In genomic region chr6:36976931-36977330, GRCh38 we compare ENCODE assay signal across 29 cellular contexts. TPM values are rescaled to one million over a fixed set of nuclear protein-coding genes. Genes with fewer than 3 reads are reported as not detected.
DNase-seq lines count a peak whose midpoint lies in the region; ATAC-seq, FAIRE-seq and TF ChIP-seq lines count a peak whose summit lies in the region.
"Had no signal": no experiment of that assay in that cellular context is flagged by ENCODE, and none has a peak within 500 bp of the region (broad histone marks: within the 10 kb centered on the region; RNA-seq: fewer than 3 reads in every experiment).

No MANE protein-coding gene starts in this region.

- POLR2A ChIA-PET in K562 (lab: Yijun Ruan, JAX), result interaction anchor here (0.6 to 1.1 kb wide), 5 partner anchors 9 to 1269 kb away, joined by 3 read pairs; partner anchors contain the start of gene MTCH1

- H3K4me2 ChIP-seq in K562 (ENCODE audit: insufficient read depth, low read length) (no peak overlapping the region), osteoblast (ENCODE audit: insufficient read depth, low read length) (no peak overlapping the region)
- H3K4me2 ChIP-seq: A549, GM23338, KMS-11, PC-9 had no signal

- WGBS in heart right ventricle, 2 donors, result 71 to 73% methylated on average over 6 of the region's 6 CpGs
- WGBS in K562 (ENCODE audit: insufficient coverage, low coverage, missing lambda C conversion rate), result 93% methylated on average over 6 of the region's 6 CpGs

- H3K27ac ChIP-seq in heart right ventricle, result peak overlapping the region in 7 of 10 donors; percentile 59 to 79 (median 63)
- H3K27ac ChIP-seq in K562 (ENCODE audit: extremely low read depth, low read depth, low read length), result no peak overlapping the region
- no peak overlapping the region for H3K27ac ChIP-seq in osteoblast (ENCODE audit: low read depth, low read length)
- H3K27ac ChIP-seq: A549; BLaER1 treated with 17β-estradiol and CSF1 and Interleukin-3, amounts not matched to agents 10 nM and 100 nM; KMS-11; PC-9 had no signal

- H3K4me1 ChIP-seq in heart right ventricle, result peaks cover 35 to 100% (median 89%) of the 10 kb centered on the region in 9 donors
- H3K4me1 ChIP-seq in K562 (replicated peaks in 1 of 2; ENCODE audit: control insufficient read depth in 2 of 2, insufficient read depth in 2 of 2, low read length in 2 of 2), result peaks cover 2 to 9% of the 10 kb centered on the region in 2 experiments; a peak in 4 of 5 replicates
- no peaks in the 10 kb centered on the region for H3K4me1 ChIP-seq in osteoblast (ENCODE audit: insufficient read depth, low read length)
- H3K4me1 ChIP-seq: A549, HAP-1 had no signal

- H3K4me3 Mint-ChIP-seq in stimulated activated naive B cell treated with anti-CD40 and anti-IgM and Interleukin-4, amounts not matched to agents 10 μg/mL and 1 μg/mL and 100 μg/mL, for 72 hours, result no peak overlapping the region
- H3K4me3 Mint-ChIP-seq: CD4-positive, alpha-beta memory T cell; GM23338; HFFc6 had no signal

- H3K79me2 ChIP-seq in K562 (ENCODE audit: control insufficient read depth, insufficient read depth, low read length) (peaks cover 30% of the 10 kb centered on the region), osteoblast (ENCODE audit: insufficient read depth, low read length) (peaks cover 65% of the 10 kb centered on the region)

- H3K9me3 ChIP-seq in heart right ventricle, result no peaks in the 10 kb centered on the region
- H3K9me3 ChIP-seq in K562 (replicated peaks; ENCODE audit: control insufficient read depth, insufficient read depth, low read depth, low read length), result no peaks in the 10 kb centered on the region
- no peaks in the 10 kb centered on the region for H3K9me3 ChIP-seq in osteoblast (ENCODE audit: low read depth, low read length)
- H3K9me3 ChIP-seq: A549; BLaER1 treated with 17β-estradiol and CSF1 and Interleukin-3, amounts not matched to agents 10 nM and 100 nM; HAP-1 had no signal

- no peak for TF ChIP-seq RAD21 in K562 (CRISPR knock-in tag; conservative IDR thresholded peaks at IDR 0.05 in 1 of 2, IDR thresholded peaks at IDR 0.05 in 1 of 2)

- H3K4me3 ChIP-seq in heart right ventricle (no peak overlapping the region), K562 (no peak overlapping the region), osteoblast (ENCODE audit: insufficient read depth, low read length) (no peak overlapping the region)
- H3K4me3 ChIP-seq: A549; BLaER1 treated with 17β-estradiol and CSF1 and Interleukin-3, amounts not matched to agents 10 nM and 100 nM; GM23338; HAP-1; PC-9 had no signal

- H3K27me3 ChIP-seq in heart right ventricle (no peaks in the 10 kb centered on the region), K562 (ENCODE audit: control insufficient read depth in 2 of 2, insufficient read depth in 2 of 2, low read length in 2 of 2) (no peaks in the 10 kb centered on the region), osteoblast (ENCODE audit: insufficient read depth, low read length) (no peaks in the 10 kb centered on the region)
- H3K27me3 ChIP-seq: BLaER1 treated with 17β-estradiol and CSF1 and Interleukin-3, amounts not matched to agents 10 nM and 100 nM had no signal

- H3K36me3 Mint-ChIP-seq in stimulated activated naive B cell treated with anti-CD40 and anti-IgM and Interleukin-4, amounts not matched to agents 10 μg/mL and 1 μg/mL and 100 μg/mL, for 72 hours, result peaks cover 45 to 67% of the 10 kb centered on the region in 2 donors

- TF ChIP-seq CTCF in heart right ventricle (IDR thresholded peaks at IDR 0.05) (no peak), K562 (IDR thresholded peaks at IDR 0.05 in 2 of 3, conservative IDR thresholded peaks at IDR 0.05 in 1 of 3; ENCODE audit: insufficient read depth in 2 of 3, low read depth in 1 of 3, low read length in 3 of 3) (no peak), osteoblast (IDR thresholded peaks at IDR 0.05; ENCODE audit: extremely low read depth, low read depth, low read length) (no peak)

- TF ChIP-seq EP300 in K562 (IDR thresholded peaks at IDR 0.05; ENCODE audit: low read length), result no peak

- no TSS peak for BruUV-seq in K562 (replicated peaks; lab: Mats Ljungman, UMichigan)

- in situ Hi-C loops in K562 (cut with MboI), result no loop called here

- peaks cover 8% of the 10 kb centered on the region for H3K9me1 ChIP-seq in K562 (ENCODE audit: control insufficient read depth, insufficient read depth, low read length)

- H3K27ac Mint-ChIP-seq in stimulated activated naive B cell treated with anti-CD40 and anti-IgM and Interleukin-4, amounts not matched to agents 10 μg/mL and 1 μg/mL and 100 μg/mL, for 72 hours, result no peak overlapping the region
- H3K27ac Mint-ChIP-seq: GM23338, HFFc6 had no signal

- H3K27me3 Mint-ChIP-seq in stimulated activated naive B cell treated with anti-CD40 and anti-IgM and Interleukin-4, amounts not matched to agents 10 μg/mL and 1 μg/mL and 100 μg/mL, for 72 hours, result no peaks in the 10 kb centered on the region
- H3K27me3 Mint-ChIP-seq: CD4-positive, alpha-beta memory T cell had no signal

- H4K20me1 ChIP-seq in K562 (replicated peaks; ENCODE audit: control insufficient read depth, insufficient read depth, low read length), result peaks cover 36% of the 10 kb centered on the region
- peaks cover 45% of the 10 kb centered on the region for H4K20me1 ChIP-seq in osteoblast (ENCODE audit: insufficient read depth, low read length)

- ATAC-seq in heart right ventricle, result no peak
- no peak for ATAC-seq in K562
- no peak for ATAC-seq in HG02610 (IDR thresholded peaks at IDR 0.05; ENCODE audit: unreplicated experiment)
- ATAC-seq in stimulated activated naive B cell treated with anti-CD40 and anti-IgM and Interleukin-4, amounts not matched to agents 10 μg/mL and 1 μg/mL and 100 μg/mL, for 72 hours (replicated peaks), result no peak

- no peak overlapping the region for H2AFZ ChIP-seq in K562 (ENCODE audit: low read depth, low read length)
- no peak overlapping the region for H2AFZ ChIP-seq in osteoblast (ENCODE audit: low read length)
- H2AFZ ChIP-seq: GM23338, PC-9 had no signal

- CTCF ChIA-PET in K562 (lab: Yijun Ruan, JAX; ENCODE audit: low intra/inter-chr PET ratio), result no interaction called here

- intact Hi-C loops in heart right ventricle (cut with DNase I), result loop anchor here in 5 of 10 donors (5.0 kb wide), 4 partner anchors 60 to 210 kb away; partner anchors contain the start of gene C6orf89 (in 4 of the 5)
- intact Hi-C loops in cardiac septum (cut with DNase I), result loop anchor here (5.0 kb wide), 2 partner anchors 70 to 210 kb away; no protein-coding TSS in a partner anchor
- intact Hi-C loops in K562 (cut with micrococcal nuclease), result loop anchor here (1.0 kb wide), 1 partner anchor 41 kb away; no protein-coding TSS in a partner anchor

- FAIRE-seq in K562 (lab: Jason Lieb, UNC), result peak; percentile 26
- FAIRE-seq: A549 had no signal

- DNase-seq in heart right ventricle, result no peak
- no peak for DNase-seq in cardiac septum (ENCODE audit: low spot score)
- DNase-seq in K562 (ENCODE audit: extremely low read depth in 1 of 4, low spot score in 3 of 4), result no peak
- peak; percentile 39 for DNase-seq in osteoblast (ENCODE audit: insufficient read length, low spot score, missing footprints)
- no peak for DNase-seq in stimulated activated CD8-positive, alpha-beta memory T cell treated with anti-CD3 and anti-CD28 coated beads, Interleukin-4, amount 100 ng/mL, for 48 hours
- no peak for DNase-seq in stimulated activated naive B cell treated with anti-CD40 and anti-IgM and Interleukin-4, amounts not matched to agents 10 μg/mL and 1 μg/mL and 100 μg/mL, for 72 hours
- DNase-seq: AML-193; CD4-positive, alpha-beta memory T cell; COR-L47; HFFc6; IMR-90; NCI-H1048; NCI-H1417; NCI-H1694; NCI-H2029 treated with DMSO at 0.1 percent for 48 hours; NCI-H446 treated with DMSO at 0.1 percent for 48 hours; NCI-H526 treated with DMSO at 0.1 percent for 48 hours; PC-9; RPMI8226; SHP77 had no signal

- no peaks in the 10 kb centered on the region for H3K9me3 Mint-ChIP-seq in stimulated activated naive B cell treated with anti-CD40 and anti-IgM and Interleukin-4, amounts not matched to agents 10 μg/mL and 1 μg/mL and 100 μg/mL, for 72 hours
- H3K9me3 Mint-ChIP-seq: CD4-positive, alpha-beta memory T cell; GM23338; HFFc6 had no signal

- TF ChIP-seq POLR2A in K562 (conservative IDR thresholded peaks at IDR 0.05), result no peak

- H3K4me1 Mint-ChIP-seq in stimulated activated naive B cell treated with anti-CD40 and anti-IgM and Interleukin-4, amounts not matched to agents 10 μg/mL and 1 μg/mL and 100 μg/mL, for 72 hours, result peaks cover 27 to 28% of the 10 kb centered on the region in 2 donors

- H3K9ac ChIP-seq in K562 (ENCODE audit: insufficient read depth in 1 of 2, low read depth in 2 of 2, low read length in 2 of 2), result no peak overlapping the region
- H3K9ac ChIP-seq: KMS-11 had no signal

- H3K36me3 ChIP-seq in heart right ventricle, result peaks cover 0 to 100% (median 59%) of the 10 kb centered on the region in 9 donors
- peaks cover 100% of the 10 kb centered on the region for H3K36me3 ChIP-seq in K562 (ENCODE audit: control insufficient read depth, insufficient read depth, low read length)
- peaks cover 69% of the 10 kb centered on the region for H3K36me3 ChIP-seq in osteoblast (ENCODE audit: insufficient read depth, low read length)

RNA-seq across cellular contexts. Expression of gene MTCH1, which starts 9.1 kb away (rescaled TPM):
- total RNA-seq in heart right ventricle, result 100 to 1,000 TPM; 127 to 296 (median 156) TPM
- polyA plus RNA-seq in heart right ventricle, result 100 to 1,000 TPM in 1 of 2 donors, 10 to 100 TPM in 1; 82.6 to 341 TPM
- total RNA-seq in cardiac septum, result 139 TPM
- total RNA-seq in K562 (2011; cell fraction: chromatin; rRNA removed; ENCODE audit: low replicate concordance), result 102 and 218 TPM in 2 replicates
- total RNA-seq in K562 (2011; cell fraction: nucleolus; rRNA removed), result 162 and 195 TPM in 2 replicates
- 126 and 134 TPM in 2 replicates for total RNA-seq in K562 (2011; cell fraction: nucleoplasm; rRNA removed)
- 118 and 148 TPM in 2 replicates for total RNA-seq in K562 (2014; rRNA removed)
- 98.3 and 112 TPM in 2 replicates for total RNA-seq in K562 (2014; rRNA removed; fragmentation: Illumina TruSeq; extraction: Trizol)
- total RNA-seq in K562 (2015; rRNA removed; fragmentation: Illumina TruSeq; extraction: Trizol), result 114 and 122 TPM in 2 replicates
- total RNA-seq in K562 (2021), result 153 and 161 TPM in 2 replicates
- 135 and 137 TPM in 2 replicates for polyA plus RNA-seq in K562 (2011; rRNA removed)
- 156 and 157 TPM in 2 replicates for polyA plus RNA-seq in K562 (2011; cell fraction: cytosol; rRNA removed)
- polyA plus RNA-seq in K562 (2011; cell fraction: nucleus; rRNA removed), result 338 and 345 TPM in 2 replicates
- 148 and 189 TPM in 2 replicates for polyA plus RNA-seq in K562 (2012)
- 125 and 128 TPM in 2 replicates for polyA plus RNA-seq in K562 (2014; fragmentation: Illumina TruSeq; extraction: Trizol)
- 10 to 100 TPM in 1 of 2 experiments, 1 to 10 TPM in 1; 7.9 to 14.1 TPM for polyA plus RNA-seq in K562 (2014; fragmentation: Nextera tagmentation; extraction: Ambion mirVana)
- 102 and 116 TPM in 2 replicates for polyA plus RNA-seq in K562 (2014; rRNA removed)
- 101 and 125 TPM in 2 replicates for polyA minus RNA-seq in K562 (2011; rRNA and poly(A)+ RNA removed)
- polyA minus RNA-seq in K562 (2011; cell fraction: cytosol; rRNA and poly(A)+ RNA removed), result 65.4 and 66.7 TPM in 2 replicates
- 139 and 166 TPM in 2 replicates for polyA minus RNA-seq in K562 (2011; cell fraction: nucleus; rRNA and poly(A)+ RNA removed)
- 183 and 185 TPM in 2 replicates for total RNA-seq in osteoblast

RNA-seq across cellular contexts. Expression of gene PI16, which starts 22.4 kb away (rescaled TPM):
- total RNA-seq in heart right ventricle (10 to 100 TPM in 9 of 10 donors, 1 to 10 TPM in 1; 4.4 to 38.9 (median 18.7) TPM), cardiac septum (11.9 TPM), K562 (2014; rRNA removed) (0.12 and 0.18 TPM in 2 replicates), K562 (2014; rRNA removed; fragmentation: Illumina TruSeq; extraction: Trizol) (not detected in 2 replicates), K562 (2015; rRNA removed; fragmentation: Illumina TruSeq; extraction: Trizol) (not detected in 2 replicates), K562 (2021) (0.18 TPM in 1 of 2 replicates, not detected in the other), osteoblast (1.8 TPM in 2 replicates)
- polyA plus RNA-seq in heart right ventricle (10 to 100 TPM in 1 of 2 donors, 1 to 10 TPM in 1; 6.3 to 38.6 TPM), K562 (2011; rRNA removed) (0.06 TPM in 1 of 2 replicates, not detected in the other), K562 (2014; fragmentation: Illumina TruSeq; extraction: Trizol) (0.08 TPM in 1 of 2 replicates, not detected in the other), K562 (2014; fragmentation: Nextera tagmentation; extraction: Ambion mirVana) (not detected), K562 (2014; rRNA removed) (0.54 TPM in 1 of 2 replicates, not detected in the other)
- total RNA-seq in K562 (2011; cell fraction: chromatin; rRNA removed; ENCODE audit: low replicate concordance), result 0.42 TPM in 1 of 2 replicates, not detected in the other
- total RNA-seq in K562 (2011; cell fraction: nucleolus; rRNA removed), result 0.33 TPM in 1 of 2 replicates, not detected in the other
- 0.15 and 0.84 TPM in 2 replicates for total RNA-seq in K562 (2011; cell fraction: nucleoplasm; rRNA removed)
- polyA plus RNA-seq in K562 (2011; cell fraction: cytosol; rRNA removed), result not detected in 2 replicates
- 0.06 and 0.13 TPM in 2 replicates for polyA plus RNA-seq in K562 (2011; cell fraction: nucleus; rRNA removed)
- polyA plus RNA-seq in K562 (2012), result 0.10 and 0.64 TPM in 2 replicates
- not detected in 2 replicates for polyA minus RNA-seq in K562 (2011; rRNA and poly(A)+ RNA removed)
- not detected in 2 replicates for polyA minus RNA-seq in K562 (2011; cell fraction: cytosol; rRNA and poly(A)+ RNA removed)
- 0.33 TPM in 1 of 2 replicates, not detected in the other for polyA minus RNA-seq in K562 (2011; cell fraction: nucleus; rRNA and poly(A)+ RNA removed)
- total RNA-seq: G401, GM23338, HFFc6, IMR-90, SK-MEL-5 had no signal
- polyA plus RNA-seq: A549 had no signal

RNA-seq across cellular contexts. Expression of gene FGD2, which starts 28.5 kb away (rescaled TPM):
- total RNA-seq in heart right ventricle (10 to 100 TPM in 1 of 10 donors, 1 to 10 TPM in 9; 1.0 to 22.1 (median 2.0) TPM), cardiac septum (2.3 TPM), K562 (2014; rRNA removed) (0.04 TPM in 1 of 2 replicates, not detected in the other), K562 (2014; rRNA removed; fragmentation: Illumina TruSeq; extraction: Trizol) (not detected in 2 replicates), K562 (2015; rRNA removed; fragmentation: Illumina TruSeq; extraction: Trizol) (0.15 TPM in 1 of 2 replicates, not detected in the other), K562 (2021) (0.13 TPM in 1 of 2 replicates, not detected in the other), osteoblast (under 0.01 TPM in 2 replicates)
- polyA plus RNA-seq in heart right ventricle (1 to 10 TPM; 2.8 to 6.7 TPM), K562 (2011; rRNA removed) (0.04 TPM in 1 of 2 replicates, not detected in the other), K562 (2014; fragmentation: Illumina TruSeq; extraction: Trizol) (not detected in 2 replicates), K562 (2014; fragmentation: Nextera tagmentation; extraction: Ambion mirVana) (not detected), K562 (2014; rRNA removed) (0.09 TPM in 1 of 2 replicates, not detected in the other)
- total RNA-seq in K562 (2011; cell fraction: chromatin; rRNA removed; ENCODE audit: low replicate concordance), result 0.30 and 0.49 TPM in 2 replicates
- total RNA-seq in K562 (2011; cell fraction: nucleolus; rRNA removed), result 0.13 TPM in 1 of 2 replicates, not detected in the other
- 0.37 TPM in 1 of 2 replicates, not detected in the other for total RNA-seq in K562 (2011; cell fraction: nucleoplasm; rRNA removed)
- 0.04 and 0.06 TPM in 2 replicates for polyA plus RNA-seq in K562 (2011; cell fraction: cytosol; rRNA removed)
- polyA plus RNA-seq in K562 (2011; cell fraction: nucleus; rRNA removed), result 0.15 and 0.44 TPM in 2 replicates
- 0.17 and 0.42 TPM in 2 replicates for polyA plus RNA-seq in K562 (2012)
- polyA minus RNA-seq in K562 (2011; rRNA and poly(A)+ RNA removed), result 0.03 TPM in 1 of 2 replicates, not detected in the other
- not detected in 2 replicates for polyA minus RNA-seq in K562 (2011; cell fraction: cytosol; rRNA and poly(A)+ RNA removed)
- polyA minus RNA-seq in K562 (2011; cell fraction: nucleus; rRNA and poly(A)+ RNA removed), result 0.33 TPM in 1 of 2 replicates, not detected in the other
- total RNA-seq: Daoy, HFFc6, IMR-90 had no signal
- polyA plus RNA-seq: A549 had no signal

Comparison
In these comparisons a context has a peak if more than half of its experiments do, and no peak if none do; other contexts are left out.
1. H3K27ac ChIP-seq: peak in heart right ventricle (7 of 10); none in K562 (single experiment) and osteoblast (single experiment).